8 cellular contexts compared by ENCODE assay signal in the genomic region with DNA sequence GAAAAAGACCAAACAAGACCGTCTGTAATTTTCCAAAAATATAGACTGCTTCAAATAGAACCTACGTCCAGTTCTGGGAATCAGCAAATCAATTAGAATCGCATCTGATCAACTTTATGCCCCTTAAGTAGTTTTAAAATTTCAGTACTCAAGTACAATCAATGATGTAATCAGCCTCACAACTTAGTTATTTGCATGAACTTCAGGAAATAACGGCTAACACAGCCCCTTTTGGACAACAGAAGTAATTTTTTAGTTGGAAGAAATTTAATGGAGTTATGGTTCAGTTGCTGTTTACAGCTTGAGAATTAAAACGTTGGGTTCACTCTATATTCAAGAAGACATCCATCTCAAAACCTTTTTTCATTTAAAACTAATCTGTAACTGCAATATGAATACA. TPM values are rescaled to one million over a fixed set of nuclear protein-coding genes. Genes with fewer than 3 reads are reported as not detected.
DNase-seq lines count a peak whose midpoint lies in the region; ATAC-seq and TF ChIP-seq lines count a peak whose summit lies in the region.

No MANE protein-coding gene starts in this region.

- peak overlapping the region; percentile 61 for H3K9ac ChIP-seq in iPS-18a (ENCODE audit: low read length)

- no peaks in the 10 kb centered on the region for H3K9me3 Mint-ChIP-seq in HFFc6
- H3K9me3 Mint-ChIP-seq in activated naive CD4-positive, alpha-beta T cell treated with anti-CD3 and anti-CD28 coated beads, Interleukin-2, amount 50 U/mL, for 72 hours = no peaks in the 10 kb centered on the region

- H3K4me1 Mint-ChIP-seq in HFFc6 (ENCODE audit: low read depth) = peaks cover 35% of the 10 kb centered on the region

- TF ChIP-seq CTCF in AG04449 (IDR thresholded peaks at IDR 0.05; ENCODE audit: insufficient read depth, low read length, missing control alignments) (no peak), HFFc6 (IDR thresholded peaks at IDR 0.05) (peak; percentile 26; the same call in 1 of the 2 replicates), testis (IDR thresholded peaks at IDR 0.05) (no peak)

- peaks cover 5% of the 10 kb centered on the region for H3K27me3 ChIP-seq in iPS-18a (ENCODE audit: control insufficient read depth, insufficient read depth, low read length)
- no peaks in the 10 kb centered on the region for H3K27me3 ChIP-seq in testis

- ATAC-seq in activated naive CD4-positive, alpha-beta T cell treated with anti-CD3 and anti-CD28 coated beads, Interleukin-2, amount 50 U/mL, for 72 hours = no peak

- no peaks in the 10 kb centered on the region for H3K36me3 Mint-ChIP-seq in HFFc6 (ENCODE audit: low read depth)
- peaks cover 9 to 19% of the 10 kb centered on the region in 2 donors for H3K36me3 Mint-ChIP-seq in activated naive CD4-positive, alpha-beta T cell treated with anti-CD3 and anti-CD28 coated beads, Interleukin-2, amount 50 U/mL, for 72 hours

- POLR2A ChIA-PET in AG04449 (lab: Yijun Ruan, JAX) = no interaction called here

- no peak for DNase-seq in AG04449 (ENCODE audit: low read depth, low spot score)
- DNase-seq in HFFc6 = peak; percentile 38
- no peak for DNase-seq in activated naive CD4-positive, alpha-beta T cell treated with anti-CD3 and anti-CD28 coated beads, Interleukin-2, amount 50 U/mL, for 72 hours (ENCODE audit: low spot score in 2 of 2)
- DNase-seq in testis = no peak
- no peak for DNase-seq in epidermal melanocyte (ENCODE audit: insufficient read length, low spot score)
- no peak for DNase-seq in NCI-H1436 (lab: John Stamatoyannopoulos, UW)
- DNase-seq in NCI-H1105 (lab: John Stamatoyannopoulos, UW) = no peak

- H3K4me1 ChIP-seq in iPS-18a (ENCODE audit: control insufficient read depth, low read depth, low read length) = peaks cover 26% of the 10 kb centered on the region
- H3K4me1 ChIP-seq in testis = peaks cover 23% of the 10 kb centered on the region

- CTCF ChIA-PET in AG04449 (lab: Yijun Ruan, JAX) = interaction anchor here (0.8 to 1.3 kb wide), 4 partner anchors 24 to 195 kb away, joined by 3 to 4 read pairs (median 3); no protein-coding TSS in a partner anchor

- H3K4me3 Mint-ChIP-seq in HFFc6 = peak overlapping the region; percentile 89

- H3K4me3 ChIP-seq in AG04449 (ENCODE audit: low read depth, low read length) = peak overlapping the region; percentile 73
- H3K4me3 ChIP-seq in iPS-18a (ENCODE audit: low read length) = peak overlapping the region; percentile 94
- peak overlapping the region; percentile 73 to 91 for H3K4me3 ChIP-seq in testis

- peak overlapping the region; percentile 58 for H3K27ac Mint-ChIP-seq in HFFc6
- peak overlapping the region; percentile 86 to 93 for H3K27ac Mint-ChIP-seq in activated naive CD4-positive, alpha-beta T cell treated with anti-CD3 and anti-CD28 coated beads, Interleukin-2, amount 50 U/mL, for 72 hours

- 3 to 10% methylated on average over 5 of the region's 5 CpGs for WGBS in testis, 2 donors

- no peaks in the 10 kb centered on the region for H3K36me3 ChIP-seq in iPS-18a (ENCODE audit: control insufficient read depth, low read depth, low read length)
- no peaks in the 10 kb centered on the region for H3K36me3 ChIP-seq in testis (ENCODE audit: low read depth, missing control alignments)

- H3K9me3 ChIP-seq in iPS-18a (ENCODE audit: control insufficient read depth, low read depth, low read length) (no peaks in the 10 kb centered on the region), testis (no peaks in the 10 kb centered on the region)

- intact Hi-C loops in testis (cut with DNase I; ENCODE audit: low total_unique reads) = no loop called here

- H3K27me3 Mint-ChIP-seq in HFFc6 (ENCODE audit: insufficient read depth) = peaks cover 1% of the 10 kb centered on the region; the same call in 1 of the 2 replicates

- no peak for TF ChIP-seq POLR2A in testis (IDR thresholded peaks at IDR 0.05)

- H3K27ac ChIP-seq in iPS-18a (ENCODE audit: low read length) (no peak overlapping the region), testis (peak overlapping the region in 1 of 2 donors; percentile 99)

RNA-seq across cellular contexts. Expression of a gene that starts 1.1 kb away (rescaled TPM):
- 10 to 100 TPM; 11.8 to 17.9 (median 15.3) TPM for total RNA-seq in HFFc6 (2021; fragmentation: NEBNext Ultra II Directional; extraction: Animal tissue kit (Norgen Biotek cat#: 25700))
- 10 to 100 TPM; 33.6 to 52.5 TPM for total RNA-seq in activated naive CD4-positive, alpha-beta T cell treated with anti-CD3 and anti-CD28 coated beads, Interleukin-2, amount 50 U/mL, for 72 hours
- total RNA-seq in testis = 10 to 100 TPM; 38.4 to 46.1 TPM
- 117 TPM for polyA plus RNA-seq in testis (ENCODE audit: insufficient read depth, low read depth, low replicate concordance)
